Comparison of ENCODE assay signal across 25 cellular contexts in the genomic region with DNA sequence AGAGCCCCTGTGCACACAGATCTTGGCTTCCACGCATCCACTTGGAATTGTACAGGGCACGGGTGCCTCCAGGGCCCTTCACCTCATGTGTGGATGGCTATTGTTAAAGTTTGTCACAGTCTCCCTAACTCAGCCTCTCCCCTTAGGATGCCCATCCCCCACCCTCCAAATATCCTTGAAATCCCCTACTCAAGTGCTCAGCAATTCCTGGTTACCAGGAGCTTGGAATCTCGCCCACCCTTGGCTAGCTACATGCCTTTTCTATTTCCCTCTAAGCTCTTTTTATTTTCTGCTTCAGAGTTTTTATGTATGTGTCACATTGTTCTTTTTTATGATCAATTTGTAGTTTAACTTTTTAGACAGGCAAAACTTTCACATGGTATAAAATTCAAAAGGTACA. TPM values are rescaled to one million over a fixed set of nuclear protein-coding genes. Genes with fewer than 3 reads are reported as not detected.
"Had no signal": no experiment of that assay in that cellular context is flagged by ENCODE, and none has a peak within 500 bp of the region (broad histone marks: within the 10 kb centered on the region; RNA-seq: fewer than 3 reads in every experiment).

No MANE protein-coding gene starts in this region.

- H3K9me3 ChIP-seq: esophagus muscularis mucosa, gastrocnemius medialis, heart right ventricle, left lung, right atrium auricular region, stomach, thoracic aorta, transverse colon had no signal

- H3K4me1 ChIP-seq: esophagus muscularis mucosa, gastrocnemius medialis, heart right ventricle, left lung, right atrium auricular region had no signal

- H3K9me3 Mint-ChIP-seq: central memory CD8-positive, alpha-beta T cell; immature natural killer cell; naive B cell had no signal

- H3K36me3 ChIP-seq: esophagus muscularis mucosa, gastrocnemius medialis, heart right ventricle, left lung, right atrium auricular region, stomach, thoracic aorta, transverse colon had no signal

- ATAC-seq: gastrocnemius medialis, heart right ventricle, left lung had no signal

- H3K27ac Mint-ChIP-seq: immature natural killer cell had no signal

- H3K4me3 Mint-ChIP-seq: central memory CD8-positive, alpha-beta T cell; immature natural killer cell; naive B cell had no signal

- H3K27me3 ChIP-seq: dorsolateral prefrontal cortex, esophagus muscularis mucosa, gastrocnemius medialis, left lung, right atrium auricular region, stomach, transverse colon had no signal

- H3K4me1 Mint-ChIP-seq: central memory CD8-positive, alpha-beta T cell; immature natural killer cell; naive B cell had no signal

- H3K4me3 ChIP-seq: dorsolateral prefrontal cortex, esophagus muscularis mucosa, gastrocnemius medialis, heart right ventricle, left lung, lung, right atrium auricular region, stomach, thoracic aorta, transverse colon had no signal

- H3K36me3 Mint-ChIP-seq: immature natural killer cell, naive B cell had no signal

- DNase-seq: cortex of kidney; dorsolateral prefrontal cortex; effector memory CD4-positive, alpha-beta T cell; gastrocnemius medialis; heart right ventricle; hypothalamus; immature natural killer cell; left lung; mesendoderm; naive B cell; posterior cingulate gyrus; small intestine; stimulated activated CD4-positive, alpha-beta T cell treated with anti-CD3 and anti-CD28 coated beads, Interleukin-12 subunit alpha, Interleukin-12 subunit beta, amount 100 ng/mL, for 4 hours; stomach; substantia nigra; transverse colon had no signal

RNA-seq across cellular contexts. Expression of a gene that starts 13.0 kb away (rescaled TPM):
- total RNA-seq: left lung, osteoblast, pulmonary artery endothelial cell, right atrium auricular region had no signal
- polyA plus RNA-seq: heart right ventricle, immature natural killer cell, keratinocyte, neural cell had no signal
